Comparison of ENCODE assay signal across 23 cellular contexts in genomic region chr10:72989771-72990170, GRCh38. TPM values are rescaled to one million over a fixed set of nuclear protein-coding genes. Genes with fewer than 3 reads are reported as not detected.
"Had no signal": no experiment of that assay in that cellular context is flagged by ENCODE, and none has a peak within 500 bp of the region (broad histone marks: within the 10 kb centered on the region; RNA-seq: fewer than 3 reads in every experiment).

No MANE protein-coding gene starts in this region.

RNA-seq across cellular contexts. Expression of gene PLA2G12B, which starts 35.2 kb away (rescaled TPM):
- total RNA-seq: activated B cell treated with CpG ODN at 0.5 μM for 24 hours; activated CD4-positive, alpha-beta memory T cell treated with anti-CD3 and anti-CD28 coated beads for 36 hours; activated CD4-positive, alpha-beta T cell treated with anti-CD3 and anti-CD28 coated beads, Interleukin-2, amount 10 ng/mL, durations not matched to agents 24 days and 14 days; activated CD8-positive, alpha-beta memory T cell treated with anti-CD3 and anti-CD28 coated beads for 36 hours; activated CD8-positive, alpha-beta T cell treated with anti-CD3 and anti-CD28 coated beads for 36 hours; activated naive CD4-positive, alpha-beta T cell treated with anti-CD3 and anti-CD28 coated beads for 36 hours; activated naive CD4-positive, alpha-beta T cell treated with anti-CD3 and anti-CD28 coated beads, Interleukin-2, amount 50 U/mL, for 72 hours; activated naive CD8-positive, alpha-beta T cell treated with anti-CD3 and anti-CD28 coated beads for 36 hours; activated T-cell treated with anti-CD3 and anti-CD28 coated beads, Interleukin-2, amount 50 U/mL, for 4 hours; activated T-cell treated with anti-CD3 and anti-CD28 coated beads, Interleukin-2, amount 50 U/mL, for 72 hours; activated T-helper 1 cell treated with anti-CD3 and anti-CD28 coated beads, Interleukin-12 subunit alpha, Interleukin-12 subunit beta, Interleukin-2, Interleukin-4 antibody, amounts not matched to agents 30 ng/mL and 10 ng/mL and 1 ng/mL, durations not matched to agents 14 hours and 24 hours and 36 hours; activated T-helper 17 cell treated with anti-CD3 and anti-CD28 coated beads, Interleukin-2, amount 50 U/mL, for 72 hours; adrenal gland; aorta; astrocyte; body of pancreas; breast epithelium; cardiac septum; cerebellum; T-cell; T-helper 1 cell treated with Interleukin-12 subunit alpha and Interleukin-12 subunit beta and Interleukin-4 antibody, amounts not matched to agents 30 ng/mL and 1 ng/mL, for 36 hours; T-helper 17 cell; T-helper 2 cell treated with Interferon-gamma antibody and Interleukin-4, amounts not matched to agents 100 ng/mL and 5 ng/mL, for 36 hours had no signal
- polyA plus RNA-seq: adrenal gland had no signal
